In genomic region chr10:79347226-79347893, GRCh38 we compare ENCODE assay signal across 8 cellular contexts. TPM values are rescaled to one million over a fixed set of nuclear protein-coding genes. Genes with fewer than 3 reads are reported as not detected.
DNase-seq lines count a peak whose midpoint lies in the region; ATAC-seq and TF ChIP-seq lines count a peak whose summit lies in the region.

Gene PPIF, plus strand, starts transcription at chr10:79347469. Its CDS starts 80 bp downstream, at chr10:79347549.

- no peaks in the 10 kb centered on the region for H3K27me3 ChIP-seq in left lung

- H3K4me3 ChIP-seq in left lung = peak within 1 kb of the TSS; percentile 94

- peak within 1 kb of the TSS; percentile 85 to 97 for H3K27ac ChIP-seq in left lung

- intact Hi-C loops in left lung (cut with DNase I) = no loop called here

- ATAC-seq in HG03439 (IDR thresholded peaks at IDR 0.05; ENCODE audit: unreplicated experiment) (peak; percentile 77), left lung (peak; percentile 95)

- peaks cover 10 to 69% of the 10 kb centered on the region in 2 donors for H3K4me1 ChIP-seq in left lung

- H3K9me3 ChIP-seq in left lung = no peaks in the 10 kb centered on the region

- peaks cover 0 to 37% of the 10 kb centered on the region in 2 donors for H3K36me3 ChIP-seq in left lung

- TF ChIP-seq CTCF in left lung (IDR thresholded peaks at IDR 0.05) = peak; percentile 98 to 100

- DNase-seq in C1 segment of cervical spinal cord (lab: John Stamatoyannopoulos, UW) (peak; percentile 54 to 92 (median 85)), GM19238 (ENCODE audit: insufficient read length, low spot score) (peak; percentile 90), NCI-H526 (lab: John Stamatoyannopoulos, UW) (peak; percentile 67 to 94), dedifferentiated amniotic fluid mesenchymal stem cell (ENCODE audit: extremely low spot score) (peak; percentile 89), left lung (peak; percentile 96 to 100)
- DNase-seq in activated CD4-positive, alpha-beta T cell treated with anti-CD3 and anti-CD28 coated beads, Interleukin-2, amount 50 U/mL, for 24 hours (ENCODE audit: low read depth in 1 of 2, low spot score in 1 of 2) = peak; percentile 89 to 90
- DNase-seq in stimulated activated CD4-positive, alpha-beta T cell treated with anti-CD3 and anti-CD28 coated beads, Interleukin-2, amount 100 ng/mL, for 4 hours (ENCODE audit: low read depth) = peak; percentile 90

RNA-seq across cellular contexts. Expression of gene PPIF, which starts in this region (rescaled TPM):
- total RNA-seq in left lung = 10 to 100 TPM; 32.9 to 75.6 TPM

Comparison
In these comparisons a context has a peak if more than half of its experiments do, and no peak if none do; other contexts are left out.
1. Peak in every context shown above with its lines: DNase-seq, ATAC-seq, H3K4me3 ChIP-seq and H3K27ac ChIP-seq.